ENCODE assay signal across 22 cellular contexts in the genomic region with DNA sequence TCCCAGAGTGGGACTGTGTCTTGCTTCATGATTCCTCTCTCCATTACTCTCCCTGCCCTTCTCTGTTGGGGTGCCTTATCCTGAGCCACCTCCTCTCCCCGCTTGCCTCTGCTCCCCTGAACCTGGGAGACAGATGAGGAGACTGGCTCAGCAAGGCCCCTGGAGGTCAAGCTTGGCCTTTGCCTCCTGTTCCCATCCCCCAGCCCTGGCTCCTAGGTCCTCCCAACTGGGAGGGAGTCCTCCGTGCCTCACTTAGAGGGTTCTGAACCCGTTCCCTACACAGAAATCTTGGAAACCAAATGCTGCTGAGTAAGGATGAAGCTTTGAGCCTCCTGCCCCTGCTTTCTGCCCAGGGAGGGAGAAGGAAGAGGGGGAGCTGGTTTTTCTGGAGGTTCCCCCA.
"Had no signal": no experiment of that assay in that cellular context is flagged by ENCODE, and none has a peak within 500 bp of the region (broad histone marks: within the 10 kb centered on the region; RNA-seq: fewer than 3 reads in every experiment).

No MANE protein-coding gene starts in this region.

- H3K4me1 Mint-ChIP-seq: activated B cell treated with CpG ODN at 0.5 μM for 24 hours; activated CD4-positive, alpha-beta T cell treated with anti-CD3 and anti-CD28 coated beads for 36 hours; activated naive CD4-positive, alpha-beta T cell treated with anti-CD3 and anti-CD28 coated beads, Interleukin-2, amount 50 U/mL, for 24 hours; endodermal cell had no signal

- H3K9me3 Mint-ChIP-seq: activated B cell treated with CpG ODN at 0.5 μM for 24 hours; activated naive CD4-positive, alpha-beta T cell treated with anti-CD3 and anti-CD28 coated beads, Interleukin-2, amount 50 U/mL, for 24 hours; activated T-helper 2 cell treated with anti-CD3 and anti-CD28 coated beads, Interferon-gamma antibody, Interleukin-2, Interleukin-4, amounts not matched to agents 10 μg/mL and 5 μg/mL and 100 μg/mL, durations not matched to agents 14 hours and 24 hours and 36 hours; endodermal cell; T-helper 1 cell treated with Interleukin-12 subunit alpha and Interleukin-12 subunit beta and Interleukin-4 antibody, amounts not matched to agents 30 μg/mL and 1 μg/mL, for 36 hours had no signal

- DNase-seq: activated B cell treated with CpG ODN at 0.5 μM for 24 hours; activated CD4-positive, alpha-beta T cell treated with anti-CD3 and anti-CD28 coated beads for 36 hours; activated T-cell treated with anti-CD3 and anti-CD28 coated beads, Interleukin-2, amount 50 U/mL, for 1 hour; cerebellar nuclear complex; endodermal cell; foreskin fibroblast; kidney; lower lobe of right lung; mesendoderm; mucosa of descending colon; occipital lobe; sigmoid colon; stimulated activated CD4-positive, alpha-beta T cell treated with anti-CD3 and anti-CD28 coated beads, Interleukin-15, amount 100 ng/mL, for 24 hours; stimulated activated CD8-positive, alpha-beta memory T cell treated with anti-CD3 and anti-CD28 coated beads, Interleukin-4, amount 100 ng/mL, for 48 hours; stimulated activated naive CD4-positive, alpha-beta T cell; T1000; testis; trophoblast cell; uterus had no signal

- H3K4me3 Mint-ChIP-seq: activated B cell treated with CpG ODN at 0.5 μM for 24 hours; activated CD4-positive, alpha-beta T cell treated with anti-CD3 and anti-CD28 coated beads for 36 hours; activated naive CD4-positive, alpha-beta T cell treated with anti-CD3 and anti-CD28 coated beads, Interleukin-2, amount 50 U/mL, for 24 hours; endodermal cell; T-helper 1 cell treated with Interleukin-12 subunit alpha and Interleukin-12 subunit beta and Interleukin-4 antibody, amounts not matched to agents 30 μg/mL and 1 μg/mL, for 36 hours had no signal

- H3K27ac Mint-ChIP-seq: activated B cell treated with CpG ODN at 0.5 μM for 24 hours; activated CD4-positive, alpha-beta T cell treated with anti-CD3 and anti-CD28 coated beads for 36 hours; activated naive CD4-positive, alpha-beta T cell treated with anti-CD3 and anti-CD28 coated beads, Interleukin-2, amount 50 U/mL, for 24 hours; activated T-helper 2 cell treated with anti-CD3 and anti-CD28 coated beads, Interferon-gamma antibody, Interleukin-2, Interleukin-4, amounts not matched to agents 10 μg/mL and 5 μg/mL and 100 μg/mL, durations not matched to agents 14 hours and 24 hours and 36 hours; endodermal cell; T-helper 1 cell treated with Interleukin-12 subunit alpha and Interleukin-12 subunit beta and Interleukin-4 antibody, amounts not matched to agents 30 μg/mL and 1 μg/mL, for 36 hours had no signal

- H3K27me3 Mint-ChIP-seq: activated B cell treated with CpG ODN at 0.5 μM for 24 hours; activated CD4-positive, alpha-beta T cell treated with anti-CD3 and anti-CD28 coated beads for 36 hours; activated naive CD4-positive, alpha-beta T cell treated with anti-CD3 and anti-CD28 coated beads, Interleukin-2, amount 50 U/mL, for 24 hours had no signal

- ATAC-seq: activated CD4-positive, alpha-beta T cell treated with anti-CD3 and anti-CD28 coated beads for 36 hours had no signal
